28 cellular contexts compared by ENCODE assay signal in genomic region chr3:134228461-134228860, GRCh38.
"Had no signal": no experiment of that assay in that cellular context is flagged by ENCODE, and none has a peak within 500 bp of the region (broad histone marks: within the 10 kb centered on the region; RNA-seq: fewer than 3 reads in every experiment).

No MANE protein-coding gene starts in this region.

- H3K27ac Mint-ChIP-seq: nephron, neural progenitor cell, type B pancreatic cell had no signal

- H3K9ac ChIP-seq: neural progenitor cell had no signal

- H3K4me3 ChIP-seq: coronary artery, esophagus muscularis mucosa, heart right ventricle, left lung, neural progenitor cell, prostate gland, right atrium auricular region, sigmoid colon, testis, tibial artery had no signal

- H2AFZ ChIP-seq: neural progenitor cell had no signal

- H3K4me1 ChIP-seq: prostate gland had no signal

- H3K4me2 ChIP-seq: neural progenitor cell had no signal

- DNase-seq: dermis blood vessel endothelial cell; effector memory CD4-positive, alpha-beta T cell; foreskin melanocyte; glutamatergic neuron; heart right ventricle; hippocampal formation; left cardiac atrium; left lung; mesenchymal stem cell; midbrain; naive thymus-derived CD4-positive, alpha-beta T cell; sigmoid colon; stimulated activated CD4-positive, alpha-beta T cell treated with anti-CD3 and anti-CD28 coated beads, Interleukin-2, amount 100 ng/mL, for 24 hours; stimulated activated CD4-positive, alpha-beta T cell treated with anti-CD3 and anti-CD28 coated beads, Interleukin-4, amount 100 ng/mL, for 24 hours; stimulated activated naive CD8-positive, alpha-beta T cell treated with anti-CD3 and anti-CD28 coated beads, Interleukin-15, Interleukin-2, amounts not matched to agents 100 U/mL and 50 U/mL, for 24 hours; substantia nigra; testis; tibial artery had no signal

- H3K4me3 Mint-ChIP-seq: naive thymus-derived CD4-positive, alpha-beta T cell; nephron; neural progenitor cell; stimulated activated memory B cell treated with anti-CD40 and anti-IgM and Interleukin-4, amounts not matched to agents 10 μg/mL and 1 μg/mL and 100 μg/mL, for 72 hours; type B pancreatic cell had no signal

- H3K9me3 Mint-ChIP-seq: naive thymus-derived CD4-positive, alpha-beta T cell; nephron; stimulated activated memory B cell treated with anti-CD40 and anti-IgM and Interleukin-4, amounts not matched to agents 10 μg/mL and 1 μg/mL and 100 μg/mL, for 72 hours; type B pancreatic cell had no signal

- FAIRE-seq: endothelial cell of umbilical vein, islet of Langerhans had no signal

- H3K27ac ChIP-seq: coronary artery, esophagus muscularis mucosa, heart right ventricle, left lung, neural progenitor cell, prostate gland, right atrium auricular region, sigmoid colon, testis, tibial artery had no signal

- H3K36me3 ChIP-seq: esophagus muscularis mucosa, heart right ventricle, left lung, neural progenitor cell, prostate gland, right atrium auricular region, sigmoid colon, tibial artery had no signal

- H3K9me3 ChIP-seq: esophagus muscularis mucosa, heart right ventricle, left lung, prostate gland, right atrium auricular region, sigmoid colon, testis, tibial artery had no signal

- H3K27me3 ChIP-seq: esophagus muscularis mucosa, heart right ventricle, left lung, neural progenitor cell, right atrium auricular region, sigmoid colon, testis, tibial artery had no signal

- H3K27me3 Mint-ChIP-seq: stimulated activated memory B cell treated with anti-CD40 and anti-IgM and Interleukin-4, amounts not matched to agents 10 μg/mL and 1 μg/mL and 100 μg/mL, for 72 hours; type B pancreatic cell had no signal
